Comparison of ENCODE assay signal across 11 cellular contexts in genomic region chr2:237628482-237629187, GRCh38. TPM values are rescaled to one million over a fixed set of nuclear protein-coding genes. Genes with fewer than 3 reads are reported as not detected.
DNase-seq lines count a peak whose midpoint lies in the region; ATAC-seq and TF ChIP-seq lines count a peak whose summit lies in the region.
"Had no signal": no experiment of that assay in that cellular context is flagged by ENCODE, and none has a peak within 500 bp of the region (broad histone marks: within the 10 kb centered on the region; RNA-seq: fewer than 3 reads in every experiment).

No MANE protein-coding gene starts in this region.

- CTCF ChIA-PET in mammary epithelial cell (lab: Charles Lee; ENCODE audit: low non-redundant PET), result no interaction called here

- H3K9ac ChIP-seq in mammary epithelial cell (ENCODE audit: insufficient read depth, low read length) (no peak overlapping the region), mucosa of rectum (ENCODE audit: low read depth in 1 of 2, low read length in 2 of 2) (no peak overlapping the region)

- in situ Hi-C loops in mammary epithelial cell (cut with MboI; ENCODE audit: low sequenced_read_pairs in 2 of 2), result no loop called here

- BruUV-seq in mammary epithelial cell (replicated peaks; lab: Mats Ljungman, UMichigan), result no TSS peak

- no peaks in the 10 kb centered on the region for H3K9me3 ChIP-seq in cardiac muscle cell (ENCODE audit: low read depth)
- no peaks in the 10 kb centered on the region for H3K9me3 ChIP-seq in mammary epithelial cell (replicated peaks; ENCODE audit: insufficient read depth, low read length)
- H3K9me3 ChIP-seq in mucosa of rectum (ENCODE audit: control insufficient read depth in 2 of 2, low read length in 2 of 2), result no peaks in the 10 kb centered on the region
- H3K9me3 ChIP-seq in uterus, result no peaks in the 10 kb centered on the region

- no peaks in the 10 kb centered on the region for H3K27me3 ChIP-seq in cardiac muscle cell
- H3K27me3 ChIP-seq in mammary epithelial cell (ENCODE audit: insufficient read depth, low read length), result peaks cover 21% of the 10 kb centered on the region
- peaks cover 8 to 17% of the 10 kb centered on the region in 2 donors for H3K27me3 ChIP-seq in mucosa of rectum (ENCODE audit: control insufficient read depth in 2 of 2, insufficient read depth in 2 of 2, low read length in 2 of 2)
- no peaks in the 10 kb centered on the region for H3K27me3 ChIP-seq in uterus

- TF ChIP-seq CTCF in cardiac muscle cell (IDR thresholded peaks at IDR 0.05; ENCODE audit: low read depth, low read length) (no peak), mammary epithelial cell (conservative IDR thresholded peaks at IDR 0.05 in 1 of 2, IDR thresholded peaks at IDR 0.05 in 1 of 2; ENCODE audit: extremely low read depth in 1 of 2, insufficient read depth in 1 of 2, low read depth in 1 of 2, low read length in 2 of 2) (no peak), uterus (IDR thresholded peaks at IDR 0.05) (no peak)

- peak overlapping the region; percentile 87 for H3K4me3 ChIP-seq in cardiac muscle cell
- peak overlapping the region in 1 of 3 experiments; percentile 47 for H3K4me3 ChIP-seq in mammary epithelial cell (replicated peaks in 1 of 3; ENCODE audit: insufficient read depth in 1 of 3, low read depth in 2 of 3, low read length in 3 of 3)
- peak overlapping the region; percentile 47 to 65 for H3K4me3 ChIP-seq in mucosa of rectum (ENCODE audit: low read length in 2 of 2)
- peak overlapping the region; percentile 32 to 79 for H3K4me3 ChIP-seq in uterus

- peak overlapping the region; percentile 87 for H3K27ac ChIP-seq in cardiac muscle cell
- no peak overlapping the region for H3K27ac ChIP-seq in mammary epithelial cell (ENCODE audit: insufficient read depth, low read depth, low read length)
- no peak overlapping the region for H3K27ac ChIP-seq in mucosa of rectum (ENCODE audit: low read depth in 2 of 2, low read length in 2 of 2)
- peak overlapping the region; percentile 94 to 96 for H3K27ac ChIP-seq in uterus
- H3K27ac ChIP-seq: epithelial cell of prostate had no signal

- WGBS in mammary epithelial cell (ENCODE audit: low coverage, missing lambda C conversion rate), result 45% methylated on average over 10 of the region's 10 CpGs

- H3K4me2 ChIP-seq in mammary epithelial cell (ENCODE audit: insufficient read depth, low read depth, low read length), result peak overlapping the region; percentile 73

- H2AFZ ChIP-seq in mammary epithelial cell (ENCODE audit: low read depth, low read length), result no peak overlapping the region

- no peak for ATAC-seq in Right ventricle myocardium superior (ENCODE audit: poor library complexity)
- no peak for ATAC-seq in GM21367 (IDR thresholded peaks at IDR 0.05; ENCODE audit: unreplicated experiment)

- H3K36me3 ChIP-seq in cardiac muscle cell (no peaks in the 10 kb centered on the region), mammary epithelial cell (ENCODE audit: insufficient read depth, low read length) (no peaks in the 10 kb centered on the region), mucosa of rectum (ENCODE audit: control insufficient read depth in 2 of 2, insufficient read depth in 2 of 2, low read length in 2 of 2) (no peaks in the 10 kb centered on the region), uterus (no peaks in the 10 kb centered on the region)

- no peaks in the 10 kb centered on the region for H4K20me1 ChIP-seq in mammary epithelial cell (ENCODE audit: insufficient read depth, low read length)

- TF ChIP-seq POLR2A in uterus (IDR thresholded peaks at IDR 0.05), result no peak

- H3K79me2 ChIP-seq in mammary epithelial cell (ENCODE audit: insufficient read depth, low read length), result no peaks in the 10 kb centered on the region

- DNase-seq in cardiac muscle cell (ENCODE audit: low read depth in 1 of 2, low spot score in 1 of 2) (no peak), Right ventricle myocardium superior (no peak), mammary epithelial cell (no peak), uterus (no peak), GM19240 (ENCODE audit: insufficient read length, low spot score) (no peak), AG08396 (ENCODE audit: low spot score) (no peak)
- DNase-seq: KG1 had no signal

- intact Hi-C loops in Right ventricle myocardium superior (cut with DNase I), result no loop called here
- intact Hi-C loops in mammary epithelial cell (cut with micrococcal nuclease), result no loop called here
- intact Hi-C loops in uterus (cut with DNase I; ENCODE audit: low total_unique reads), result no loop called here

- H3K4me1 ChIP-seq in cardiac muscle cell (ENCODE audit: low read depth), result peaks cover 34% of the 10 kb centered on the region
- peaks cover 6% of the 10 kb centered on the region for H3K4me1 ChIP-seq in mammary epithelial cell (ENCODE audit: insufficient read depth, low read length)
- peaks cover 7 to 14% of the 10 kb centered on the region in 2 donors for H3K4me1 ChIP-seq in mucosa of rectum (ENCODE audit: control insufficient read depth in 2 of 2, insufficient read depth in 2 of 2, low read length in 2 of 2)
- no peaks in the 10 kb centered on the region for H3K4me1 ChIP-seq in uterus

- dilution Hi-C loops in mammary epithelial cell (cut with HindIII; ENCODE audit: low sequenced_read_pairs), result no loop called here

RNA-seq across cellular contexts. Expression of gene LRRFIP1, which starts 1.2 kb away (rescaled TPM):
- total RNA-seq in cardiac muscle cell, result 66.3 and 95.3 TPM in 2 replicates
- polyA plus RNA-seq in cardiac muscle cell, result 90.9 and 125 TPM in 2 replicates
- total RNA-seq in Right ventricle myocardium superior, result 88.5 TPM
- total RNA-seq in mammary epithelial cell, result 100 to 1,000 TPM in 1 of 2 donors, 10 to 100 TPM in 1; 69.8 to 188 TPM
- 71.9 TPM for polyA plus RNA-seq in mammary epithelial cell
- polyA minus RNA-seq in mammary epithelial cell, result 58.4 TPM
- total RNA-seq in uterus, result 100 to 1,000 TPM in 2 of 4 donors, 10 to 100 TPM in 2; 62.8 to 199 (median 121) TPM

RNA-seq across cellular contexts. Expression of gene RAB17, which starts 38.1 kb away (rescaled TPM):
- total RNA-seq in cardiac muscle cell (2.9 and 4.7 TPM in 2 replicates), Right ventricle myocardium superior (4.1 TPM), mammary epithelial cell (1 to 10 TPM; 7.2 to 8.9 TPM), uterus (1 to 10 TPM in 3 of 4 donors, under 1 TPM in 1; 0.26 to 4.6 (median 4.0) TPM)
- polyA plus RNA-seq in cardiac muscle cell (1.4 and 3.1 TPM in 2 replicates), mammary epithelial cell (12.8 TPM)
- polyA minus RNA-seq in mammary epithelial cell, result 20.4 TPM
- total RNA-seq: T-helper 2 cell treated with Interferon-gamma antibody and Interleukin-4, amounts not matched to agents 100 ng/mL and 5 ng/mL, for 36 hours had no signal

Comparison
In these comparisons a context has a peak if more than half of its experiments do, and no peak if none do; other contexts are left out.
1. H3K27ac ChIP-seq: peak in cardiac muscle cell (single experiment) and uterus (2 of 2); none in mammary epithelial cell (single experiment) and mucosa of rectum (0 of 2).